Comparison of ENCODE assay signal across 17 cellular contexts in the genomic region with DNA sequence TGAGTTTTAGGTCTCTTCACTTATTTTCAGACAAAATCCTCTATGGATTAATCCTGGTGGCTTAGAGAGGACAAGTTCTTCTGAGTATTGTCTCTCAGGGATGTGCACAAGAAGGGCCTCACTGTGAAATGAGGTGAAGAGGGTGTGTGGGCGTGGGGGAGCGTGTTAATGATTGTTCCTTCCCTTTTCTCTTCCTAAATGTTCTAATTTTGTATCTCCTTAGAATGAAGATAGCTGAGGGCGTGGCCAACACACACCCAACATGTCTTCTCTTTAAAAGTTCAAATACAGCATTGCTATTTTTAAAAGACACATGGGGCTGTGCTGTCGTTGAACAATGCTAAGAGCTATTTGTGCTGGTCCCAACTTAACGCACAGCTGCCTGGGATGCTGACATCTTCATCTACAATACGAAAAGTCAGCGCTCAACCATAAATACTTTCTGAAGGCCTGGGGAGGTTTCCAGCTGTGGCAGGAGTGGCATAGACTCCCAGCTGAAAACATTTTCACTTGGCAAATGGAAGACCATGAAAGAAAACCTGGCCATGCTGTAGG.
A peak's percentile ranks its signal among the peaks of the same experiment; 100 is the strongest.
DNase-seq lines count a peak whose midpoint lies in the region; ATAC-seq and TF ChIP-seq lines count a peak whose summit lies in the region.
"Had no signal": no experiment of that assay in that cellular context is flagged by ENCODE, and none has a peak within 500 bp of the region (broad histone marks: within the 10 kb centered on the region; RNA-seq: fewer than 3 reads in every experiment).

No MANE protein-coding gene starts in this region.

- in situ Hi-C loops in GM13976 (cut with MboI; ENCODE audit: low sequenced_read_pairs, unreplicated experiment), result no loop called here

- intact Hi-C loops in head of caudate nucleus (cut with DNase I), result no loop called here

- DNase-seq in Kasumi-1 (lab: John Stamatoyannopoulos, UW) (peak; percentile 22 to 27), RPMI8226 (peak; percentile 53), head of caudate nucleus (peak in 40 of 42 donors; percentile 8 to 83 (median 54)), NCI-H128 (lab: John Stamatoyannopoulos, UW; ENCODE audit: unreplicated experiment) (no peak), GM13976 (ENCODE audit: low spot score) (no peak), Ammon's horn (ENCODE audit: low spot score) (no peak)
- no peak for DNase-seq in stimulated activated naive B cell treated with anti-CD40 and anti-IgM and Interleukin-4, amounts not matched to agents 10 μg/mL and 1 μg/mL and 100 μg/mL, for 72 hours
- DNase-seq: C1 segment of cervical spinal cord; DMS153; MM.1S; NCI-H1436 treated with DMSO at 0.1 percent for 48 hours; NCI-H2081; NCI-H2227 treated with DMSO at 0.1 percent for 48 hours; NCI-H69; NK-92 treated with Interleukin-12 subunit alpha and Interleukin-12 subunit beta, amount 100 ng/mL, for 24 hours; PC-3 had no signal

- no peak for TF ChIP-seq CTCF in GM13976 (IDR thresholded peaks at IDR 0.05; ENCODE audit: borderline replicate concordance, control extremely low read depth, extremely low read depth, insufficient read depth, missing control alignments)

- H3K36me3 Mint-ChIP-seq in stimulated activated naive B cell treated with anti-CD40 and anti-IgM and Interleukin-4, amounts not matched to agents 10 μg/mL and 1 μg/mL and 100 μg/mL, for 72 hours, result peaks cover 8 to 9% of the 10 kb centered on the region in 2 donors

- no peak overlapping the region for H3K4me3 Mint-ChIP-seq in stimulated activated naive B cell treated with anti-CD40 and anti-IgM and Interleukin-4, amounts not matched to agents 10 μg/mL and 1 μg/mL and 100 μg/mL, for 72 hours

- H3K9me3 Mint-ChIP-seq in stimulated activated naive B cell treated with anti-CD40 and anti-IgM and Interleukin-4, amounts not matched to agents 10 μg/mL and 1 μg/mL and 100 μg/mL, for 72 hours, result peaks cover 18 to 24% of the 10 kb centered on the region in 2 donors

- peaks cover 16 to 20% of the 10 kb centered on the region in 2 donors for H3K27me3 Mint-ChIP-seq in stimulated activated naive B cell treated with anti-CD40 and anti-IgM and Interleukin-4, amounts not matched to agents 10 μg/mL and 1 μg/mL and 100 μg/mL, for 72 hours

- H3K27ac Mint-ChIP-seq in stimulated activated naive B cell treated with anti-CD40 and anti-IgM and Interleukin-4, amounts not matched to agents 10 μg/mL and 1 μg/mL and 100 μg/mL, for 72 hours, result no peak overlapping the region

- peaks cover 6 to 19% of the 10 kb centered on the region in 2 donors for H3K4me1 Mint-ChIP-seq in stimulated activated naive B cell treated with anti-CD40 and anti-IgM and Interleukin-4, amounts not matched to agents 10 μg/mL and 1 μg/mL and 100 μg/mL, for 72 hours

- peak; percentile 21 to 43 for ATAC-seq in stimulated activated naive B cell treated with anti-CD40 and anti-IgM and Interleukin-4, amounts not matched to agents 10 μg/mL and 1 μg/mL and 100 μg/mL, for 72 hours (replicated peaks)
- ATAC-seq: HepG2, PC-3 had no signal

Comparison
In these comparisons a context has a peak if more than half of its experiments do, and no peak if none do; other contexts are left out.
1. DNase-seq: peak in Kasumi-1 (2 of 2), RPMI8226 (single experiment) and head of caudate nucleus (40 of 42); none in stimulated activated naive B cell treated with anti-CD40 and anti-IgM and Interleukin-4, amounts not matched to agents 10 μg/mL and 1 μg/mL and 100 μg/mL, for 72 hours (single experiment), NCI-H128 (single experiment), GM13976 (single experiment) and Ammon's horn (single experiment).